Comparison of ENCODE assay signal across 2 cellular contexts in genomic region chrX:41095174-41095573, GRCh38.
A peak's percentile ranks its signal among the peaks of the same experiment; 100 is the strongest.
TF ChIP-seq lines count a peak whose summit lies in the region.

No MANE protein-coding gene starts in this region.

TF ChIP-seq in HEK293, 187 proteins besides CTCF, POLR2A, EP300 and RAD21:
- TF ChIP-seq ZNF792 (tag by site-specific recombination; IDR thresholded peaks at IDR 0.05), result no peak
- peak; percentile 92 for TF ChIP-seq PRDM10 (tag by site-specific recombination; IDR thresholded peaks at IDR 0.05)

TF ChIP-seq in GM12878, 131 proteins besides CTCF, POLR2A, EP300 and RAD21:
- TF ChIP-seq, protein P1, sequence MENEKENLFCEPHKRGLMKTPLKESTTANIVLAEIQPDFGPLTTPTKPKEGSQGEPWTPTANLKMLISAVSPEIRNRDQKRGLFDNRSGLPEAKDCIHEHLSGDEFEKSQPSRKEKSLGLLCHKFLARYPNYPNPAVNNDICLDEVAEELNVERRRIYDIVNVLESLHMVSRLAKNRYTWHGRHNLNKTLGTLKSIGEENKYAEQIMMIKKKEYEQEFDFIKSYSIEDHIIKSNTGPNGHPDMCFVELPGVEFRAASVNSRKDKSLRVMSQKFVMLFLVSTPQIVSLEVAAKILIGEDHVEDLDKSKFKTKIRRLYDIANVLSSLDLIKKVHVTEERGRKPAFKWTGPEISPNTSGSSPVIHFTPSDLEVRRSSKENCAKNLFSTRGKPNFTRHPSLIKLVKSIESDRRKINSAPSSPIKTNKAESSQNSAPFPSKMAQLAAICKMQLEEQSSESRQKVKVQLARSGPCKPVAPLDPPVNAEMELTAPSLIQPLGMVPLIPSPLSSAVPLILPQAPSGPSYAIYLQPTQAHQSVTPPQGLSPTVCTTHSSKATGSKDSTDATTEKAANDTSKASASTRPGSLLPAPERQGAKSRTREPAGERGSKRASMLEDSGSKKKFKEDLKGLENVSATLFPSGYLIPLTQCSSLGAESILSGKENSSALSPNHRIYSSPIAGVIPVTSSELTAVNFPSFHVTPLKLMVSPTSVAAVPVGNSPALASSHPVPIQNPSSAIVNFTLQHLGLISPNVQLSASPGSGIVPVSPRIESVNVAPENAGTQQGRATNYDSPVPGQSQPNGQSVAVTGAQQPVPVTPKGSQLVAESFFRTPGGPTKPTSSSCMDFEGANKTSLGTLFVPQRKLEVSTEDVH (IDR thresholded peaks at IDR 0.05; ENCODE audit: low read depth, partially characterized antibody), result no peak
- no peak for TF ChIP-seq EZH2 (IDR thresholded peaks at IDR 0.05; ENCODE audit: borderline replicate concordance, control insufficient read depth, low read depth, low read length)
